18 cellular contexts compared by ENCODE assay signal in genomic region chr12:11879306-11879705, GRCh38.
DNase-seq lines count a peak whose midpoint lies in the region; ATAC-seq, FAIRE-seq and TF ChIP-seq lines count a peak whose summit lies in the region.
"Had no signal": no experiment of that assay in that cellular context is flagged by ENCODE, and none has a peak within 500 bp of the region (broad histone marks: within the 10 kb centered on the region; RNA-seq: fewer than 3 reads in every experiment).

No MANE protein-coding gene starts in this region.

- H3K9me3 Mint-ChIP-seq in GM23338 = no peaks in the 10 kb centered on the region
- H3K9me3 Mint-ChIP-seq: CD14-positive monocyte, endodermal cell, immature natural killer cell had no signal

- CTCF ChIA-PET in endothelial cell of umbilical vein (lab: Charles Lee) = interaction anchor here (0.7 to 1.8 kb wide), 4 partner anchors 13 to 154 kb away, joined by 3 to 5 read pairs (median 4); no protein-coding TSS in a partner anchor

- H3K4me1 Mint-ChIP-seq in GM23338 = peaks cover 23% of the 10 kb centered on the region

- no peak for DNase-seq in GM23338 (ENCODE audit: low spot score)
- no peak for DNase-seq in SK-N-MC (ENCODE audit: low read depth, low spot score)
- DNase-seq in endothelial cell of umbilical vein (ENCODE audit: low read depth, low spot score) = peak; percentile 72
- DNase-seq in sigmoid colon = no peak
- DNase-seq in cerebellum (ENCODE audit: low spot score) = no peak
- DNase-seq in hepatic stellate cell (ENCODE audit: low spot score) = no peak
- no peak for DNase-seq in NCI-H2081 treated with DMSO at 0.1 percent for 48 hours (lab: John Stamatoyannopoulos, UW)
- no peak for DNase-seq in NCI-H446 treated with DMSO at 0.1 percent for 48 hours (lab: John Stamatoyannopoulos, UW)
- DNase-seq: activated effector memory CD4-positive, alpha-beta T cell treated with anti-CD3 and anti-CD28 coated beads, Interleukin-2, amount 50 U/mL, for 16 hours; endodermal cell; GF-D8; immature natural killer cell; SIG-M5; stimulated activated CD4-positive, alpha-beta T cell treated with anti-CD3 and anti-CD28 coated beads, Interleukin-1b, Interleukin-23, amount 100 ng/mL, for 48 hours had no signal

- H3K4me2 ChIP-seq in GM23338 = no peak overlapping the region
- peak overlapping the region; percentile 66 for H3K4me2 ChIP-seq in endothelial cell of umbilical vein (ENCODE audit: insufficient read depth, low read length)

- no peak overlapping the region for H3K27ac ChIP-seq in GM23338 (ENCODE audit: low read depth)
- peak overlapping the region; percentile 15; the same call in 1 of the 2 replicates for H3K27ac ChIP-seq in SK-N-MC
- peak overlapping the region; percentile 17 for H3K27ac ChIP-seq in endothelial cell of umbilical vein (ENCODE audit: insufficient read depth, low read depth, low read length)
- H3K27ac ChIP-seq in sigmoid colon = peak overlapping the region in 3 of 4 donors; percentile 76 to 88 (median 76)

- H3K79me2 ChIP-seq in GM23338 (replicated peaks; ENCODE audit: insufficient read depth) (no peaks in the 10 kb centered on the region), endothelial cell of umbilical vein (ENCODE audit: control insufficient read depth, insufficient read depth, low read length) (peaks cover 15% of the 10 kb centered on the region)

- H3K4me3 ChIP-seq in GM23338 (no peak overlapping the region), SK-N-MC (no peak overlapping the region), endothelial cell of umbilical vein (replicated peaks in 1 of 3; ENCODE audit: insufficient read depth in 1 of 3, low read depth in 1 of 3, low read length in 3 of 3) (no peak overlapping the region), sigmoid colon (no peak overlapping the region)
- H3K4me3 ChIP-seq: body of pancreas, gastroesophageal sphincter had no signal

- H3K9ac ChIP-seq in SK-N-MC (ENCODE audit: insufficient read length) (no peak overlapping the region), endothelial cell of umbilical vein (replicated peaks; ENCODE audit: extremely low read depth, insufficient read depth, low read length) (peak overlapping the region; percentile 11)

- 31 to 54% methylated on average over 4 of the region's 4 CpGs for WGBS in sigmoid colon, 2 donors

- H3K9me1 ChIP-seq in endothelial cell of umbilical vein (replicated peaks; ENCODE audit: control insufficient read depth, extremely low read depth, insufficient read depth, low read length) = no peaks in the 10 kb centered on the region

- H3K9me3 ChIP-seq in SK-N-MC (ENCODE audit: low read depth, low read length) = no peaks in the 10 kb centered on the region
- no peaks in the 10 kb centered on the region for H3K9me3 ChIP-seq in endothelial cell of umbilical vein (replicated peaks; ENCODE audit: control insufficient read depth, insufficient read depth, low read length)
- no peaks in the 10 kb centered on the region for H3K9me3 ChIP-seq in sigmoid colon
- H3K9me3 ChIP-seq: body of pancreas, gastroesophageal sphincter had no signal

- no peak overlapping the region for H2AFZ ChIP-seq in GM23338
- no peak overlapping the region for H2AFZ ChIP-seq in endothelial cell of umbilical vein (ENCODE audit: low read depth, low read length)

- no TSS peak for BruUV-seq in endothelial cell of umbilical vein (replicated peaks; lab: Mats Ljungman, UMichigan)

- H3K4me1 ChIP-seq in GM23338 (ENCODE audit: insufficient read depth) = peaks cover 10% of the 10 kb centered on the region
- peaks cover 66% of the 10 kb centered on the region for H3K4me1 ChIP-seq in endothelial cell of umbilical vein (ENCODE audit: control insufficient read depth, extremely low read depth, insufficient read depth, low read length)
- H3K4me1 ChIP-seq in sigmoid colon = peaks cover 0 to 83% (median 58%) of the 10 kb centered on the region in 4 donors

- peak overlapping the region; percentile 34; the same call in 1 of the 2 replicates for H3K27ac Mint-ChIP-seq in GM23338
- H3K27ac Mint-ChIP-seq: endodermal cell, immature natural killer cell had no signal

- H4K20me1 ChIP-seq in GM23338 (replicated peaks; ENCODE audit: insufficient read depth) = no peaks in the 10 kb centered on the region
- no peaks in the 10 kb centered on the region for H4K20me1 ChIP-seq in endothelial cell of umbilical vein (replicated peaks; ENCODE audit: control insufficient read depth, extremely low read depth, insufficient read depth, low read length)

- no peak for TF ChIP-seq EP300 in sigmoid colon (IDR thresholded peaks at IDR 0.05)

- TF ChIP-seq CTCF in GM23338 (conservative IDR thresholded peaks at IDR 0.05; ENCODE audit: low read depth in 2 of 2) = no peak
- TF ChIP-seq CTCF in endothelial cell of umbilical vein (IDR thresholded peaks at IDR 0.05; ENCODE audit: extremely low read depth in 1 of 2, insufficient read depth in 1 of 2, low read depth in 1 of 2, low read length in 2 of 2) = no peak
- no peak for TF ChIP-seq CTCF in sigmoid colon (IDR thresholded peaks at IDR 0.05)

- POLR2A ChIA-PET in endothelial cell of umbilical vein (lab: Charles Lee) = interaction anchor here (0.6 kb wide), 1 partner anchor 189 kb away, joined by 5 read pairs; no protein-coding TSS in a partner anchor

- no peak for ATAC-seq in GM23338
- ATAC-seq: gastroesophageal sphincter had no signal

- peaks cover 7% of the 10 kb centered on the region; the same call in 1 of the 2 replicates for H3K9me2 ChIP-seq in GM23338 (ENCODE audit: insufficient read depth)

- H3K36me3 Mint-ChIP-seq in GM23338 (ENCODE audit: low read depth) = peaks cover 3% of the 10 kb centered on the region; the same call in 2 of the 3 replicates

- H3K27me3 ChIP-seq in GM23338 (ENCODE audit: insufficient read depth) (no peaks in the 10 kb centered on the region), endothelial cell of umbilical vein (ENCODE audit: control insufficient read depth in 2 of 2, insufficient read depth in 2 of 2, low read length in 2 of 2) (no peaks in the 10 kb centered on the region), sigmoid colon (no peaks in the 10 kb centered on the region)
- H3K27me3 ChIP-seq: body of pancreas, gastroesophageal sphincter had no signal

- H3K27me3 Mint-ChIP-seq in GM23338 (ENCODE audit: insufficient read depth, low read depth, poor library complexity) = peaks cover 3% of the 10 kb centered on the region

- TF ChIP-seq POLR2A in endothelial cell of umbilical vein (IDR thresholded peaks at IDR 0.05; ENCODE audit: low read depth, low read length) (no peak), sigmoid colon (IDR thresholded peaks at IDR 0.05) (no peak)

- FAIRE-seq in endothelial cell of umbilical vein (lab: Jason Lieb, UNC) = peak; percentile 37
- FAIRE-seq: GM19239 had no signal

- dilution Hi-C loops in endothelial cell of umbilical vein (cut with MboI; ENCODE audit: extremely low pct_ligation_motif_present, low sequenced_read_pairs) = no loop called here

- no peak overlapping the region for H3K4me3 Mint-ChIP-seq in GM23338
- H3K4me3 Mint-ChIP-seq: CD14-positive monocyte, endodermal cell, immature natural killer cell had no signal

- intact Hi-C loops in endothelial cell of umbilical vein (cut with micrococcal nuclease) (no loop called here), sigmoid colon (cut with DNase I) (loop anchor here (5.0 kb wide), 2 partner anchors 172 to 227 kb away; no protein-coding TSS in a partner anchor)

- H3K36me3 ChIP-seq in GM23338 (ENCODE audit: insufficient read depth) (no peaks in the 10 kb centered on the region), SK-N-MC (ENCODE audit: insufficient read depth, low read length) (no peaks in the 10 kb centered on the region), endothelial cell of umbilical vein (ENCODE audit: control insufficient read depth in 2 of 2, extremely low read depth in 1 of 2, insufficient read depth in 2 of 2, low read length in 2 of 2) (peaks cover 0 to 3% of the 10 kb centered on the region in 2 experiments), sigmoid colon (peaks cover 0 to 7% (median under 1%) of the 10 kb centered on the region in 4 donors)

- no peaks in the 10 kb centered on the region for H3F3A ChIP-seq in GM23338 (replicated peaks; ENCODE audit: low read depth)

TF ChIP-seq in GM23338, 12 proteins besides CTCF, POLR2A, EP300 and RAD21 (continues in another document):
- TF ChIP-seq STAT1 (IDR thresholded peaks at IDR 0.05; ENCODE audit: unreplicated experiment) = no peak

TF ChIP-seq in endothelial cell of umbilical vein, 7 proteins besides CTCF, POLR2A, EP300 and RAD21:
- TF ChIP-seq EZH2 (IDR thresholded peaks at IDR 0.05; ENCODE audit: borderline replicate concordance, low read depth, low read length, severe bottlenecking) (no peak), POLR2AphosphoS5 (IDR thresholded peaks at IDR 0.05; ENCODE audit: insufficient read depth, low read depth, low read length) (no peak), GATA2 (IDR thresholded peaks at IDR 0.05; ENCODE audit: insufficient read depth, insufficient read length, low read depth, low read length) (no peak), JUN (IDR thresholded peaks at IDR 0.05; ENCODE audit: borderline replicate concordance, insufficient read depth, insufficient read length, low read depth) (no peak), FOS (IDR thresholded peaks at IDR 0.05; ENCODE audit: borderline replicate concordance, insufficient read depth, low read length) (no peak), MYC (IDR thresholded peaks at IDR 0.05; ENCODE audit: low read depth, low read length) (no peak), MAX (IDR thresholded peaks at IDR 0.05; ENCODE audit: insufficient read depth, insufficient read length) (no peak)
